In the genomic region with DNA sequence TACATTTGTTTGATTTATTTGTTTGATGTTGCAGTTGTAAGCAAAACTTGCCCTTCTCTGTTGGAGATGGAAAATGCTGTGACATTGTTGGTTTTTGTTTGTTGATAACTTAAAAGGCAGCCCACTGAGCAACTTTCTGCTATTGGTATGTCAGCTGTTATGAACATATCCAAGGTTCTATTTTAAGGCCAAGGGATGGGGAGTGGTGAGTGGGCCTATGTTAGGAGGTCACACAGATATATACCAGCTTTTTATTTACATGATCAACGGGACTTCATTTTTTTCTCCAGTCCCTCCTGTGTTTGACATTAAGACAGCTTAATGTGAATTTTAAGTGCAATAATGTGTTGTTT, we compare ENCODE assay signal across 12 cellular contexts. TPM values are rescaled to one million over a fixed set of nuclear protein-coding genes. Genes with fewer than 3 reads are reported as not detected.
A peak's percentile ranks its signal among the peaks of the same experiment; 100 is the strongest.
DNase-seq lines count a peak whose midpoint lies in the region; ATAC-seq and TF ChIP-seq lines count a peak whose summit lies in the region.
"Had no signal": no experiment of that assay in that cellular context is flagged by ENCODE, and none has a peak within 500 bp of the region (broad histone marks: within the 10 kb centered on the region; RNA-seq: fewer than 3 reads in every experiment).

No MANE protein-coding gene starts in this region.

- H3K27ac ChIP-seq in A673 (ENCODE audit: low read depth, low read length, poor library complexity, severe bottlenecking) = no peak overlapping the region

- H3K4me3 Mint-ChIP-seq in activated naive CD8-positive, alpha-beta T cell treated with anti-CD3 and anti-CD28 coated beads, Interleukin-2, amount 10 ng/mL, durations not matched to agents 7 days and 5 days = peak overlapping the region; percentile 35
- H3K4me3 Mint-ChIP-seq in glutamatergic neuron (ENCODE audit: unreplicated experiment) = peak overlapping the region; percentile 56
- H3K4me3 Mint-ChIP-seq: B cell had no signal

- no peak for DNase-seq in AG09309 (ENCODE audit: low read depth)
- DNase-seq in activated naive CD8-positive, alpha-beta T cell treated with anti-CD3 and anti-CD28 coated beads, Interleukin-2, amount 10 ng/mL, durations not matched to agents 7 days and 5 days = no peak
- DNase-seq in glutamatergic neuron = no peak
- DNase-seq in pons (ENCODE audit: low spot score) = peak; percentile 72
- no peak for DNase-seq in A673 (ENCODE audit: low spot score)
- DNase-seq in NCI-H446 (lab: John Stamatoyannopoulos, UW) = no peak
- DNase-seq: midbrain; stimulated activated CD4-positive, alpha-beta T cell treated with anti-CD3 and anti-CD28 coated beads, Interleukin-2, amount 100 ng/mL, for 24 hours had no signal

- peaks cover 38% of the 10 kb centered on the region for H3K4me1 ChIP-seq in A673 (ENCODE audit: insufficient read depth, low read length, poor library complexity, severe bottlenecking)

- no peaks in the 10 kb centered on the region for H3K9me3 Mint-ChIP-seq in activated naive CD8-positive, alpha-beta T cell treated with anti-CD3 and anti-CD28 coated beads, Interleukin-2, amount 10 ng/mL, durations not matched to agents 7 days and 5 days
- peaks cover 8% of the 10 kb centered on the region for H3K9me3 Mint-ChIP-seq in glutamatergic neuron (ENCODE audit: unreplicated experiment)
- H3K9me3 Mint-ChIP-seq: activated T-helper 2 cell treated with anti-CD3 and anti-CD28 coated beads, Interferon-gamma antibody, Interleukin-2, Interleukin-4, amounts not matched to agents 10 μg/mL and 5 μg/mL and 100 μg/mL, durations not matched to agents 14 hours and 24 hours and 36 hours had no signal

- TF ChIP-seq CTCF in AG09309 (IDR thresholded peaks at IDR 0.05; ENCODE audit: control insufficient read depth, insufficient read depth, low read depth, low read length, missing control alignments) = no peak
- TF ChIP-seq CTCF in glutamatergic neuron (IDR thresholded peaks at IDR 0.05; ENCODE audit: partially characterized antibody, unreplicated experiment) = no peak
- no peak for TF ChIP-seq CTCF in A673 (conservative IDR thresholded peaks at IDR 0.05; ENCODE audit: low read depth, low read length)

- peaks cover 2% of the 10 kb centered on the region for H3K36me3 Mint-ChIP-seq in activated naive CD8-positive, alpha-beta T cell treated with anti-CD3 and anti-CD28 coated beads, Interleukin-2, amount 10 ng/mL, durations not matched to agents 7 days and 5 days
- H3K36me3 Mint-ChIP-seq in glutamatergic neuron (ENCODE audit: unreplicated experiment) = no peaks in the 10 kb centered on the region

- peaks cover 33% of the 10 kb centered on the region for H3K4me1 Mint-ChIP-seq in activated naive CD8-positive, alpha-beta T cell treated with anti-CD3 and anti-CD28 coated beads, Interleukin-2, amount 10 ng/mL, durations not matched to agents 7 days and 5 days
- H3K4me1 Mint-ChIP-seq in glutamatergic neuron (ENCODE audit: low read depth, unreplicated experiment) = peaks cover 30% of the 10 kb centered on the region

- ATAC-seq in activated naive CD8-positive, alpha-beta T cell treated with anti-CD3 and anti-CD28 coated beads, Interleukin-2, amount 10 ng/mL, durations not matched to agents 7 days and 5 days (ENCODE audit: low read depth) = no peak
- ATAC-seq in esophagus mucosa = no peak
- ATAC-seq in GM21619 (IDR thresholded peaks at IDR 0.05; ENCODE audit: unreplicated experiment) = no peak

- H3K9me3 ChIP-seq in A673 (ENCODE audit: low read depth, low read length, poor library complexity, severe bottlenecking) = no peaks in the 10 kb centered on the region

- H3K27me3 Mint-ChIP-seq in activated naive CD8-positive, alpha-beta T cell treated with anti-CD3 and anti-CD28 coated beads, Interleukin-2, amount 10 ng/mL, durations not matched to agents 7 days and 5 days = peaks cover 2% of the 10 kb centered on the region
- H3K27me3 Mint-ChIP-seq in glutamatergic neuron (ENCODE audit: unreplicated experiment) = peaks cover 6% of the 10 kb centered on the region
- H3K27me3 Mint-ChIP-seq: B cell had no signal

- CTCF ChIA-PET in A673 (lab: Charles Lee) = no interaction called here

- H3K4me3 ChIP-seq in AG09309 (ENCODE audit: control insufficient read depth, low read depth, low read length) (peak overlapping the region; percentile 8), A673 (ENCODE audit: low read depth, low read length, poor library complexity, severe bottlenecking) (no peak overlapping the region)

- BruUV-seq in A673 (replicated peaks; lab: Mats Ljungman, UMichigan) = no TSS peak

- no peaks in the 10 kb centered on the region for H3K36me3 ChIP-seq in A673 (ENCODE audit: insufficient read depth, low read length, poor library complexity, severe bottlenecking)

- H3K27ac Mint-ChIP-seq in activated naive CD8-positive, alpha-beta T cell treated with anti-CD3 and anti-CD28 coated beads, Interleukin-2, amount 10 ng/mL, durations not matched to agents 7 days and 5 days = no peak overlapping the region
- no peak overlapping the region for H3K27ac Mint-ChIP-seq in glutamatergic neuron (ENCODE audit: unreplicated experiment)
- H3K27ac Mint-ChIP-seq: activated T-helper 2 cell treated with anti-CD3 and anti-CD28 coated beads, Interferon-gamma antibody, Interleukin-2, Interleukin-4, amounts not matched to agents 10 μg/mL and 5 μg/mL and 100 μg/mL, durations not matched to agents 14 hours and 24 hours and 36 hours; B cell had no signal

- intact Hi-C loops in A673 (cut with micrococcal nuclease; ENCODE audit: unreplicated experiment) = loop anchor here (10.0 kb wide), 3 partner anchors 165 to 1815 kb away; no protein-coding TSS in a partner anchor

- POLR2A ChIA-PET in activated naive CD8-positive, alpha-beta T cell treated with anti-CD3 and anti-CD28 coated beads, Interleukin-2, amount 10 ng/mL, durations not matched to agents 7 days and 5 days (lab: Charles Lee) = no interaction called here
- POLR2A ChIA-PET in A673 (lab: Charles Lee; ENCODE audit: low non-redundant PET) = no interaction called here

- no peaks in the 10 kb centered on the region for H3K27me3 ChIP-seq in A673 (replicated peaks; ENCODE audit: insufficient read depth, low read depth, low read length, poor library complexity)

RNA-seq across cellular contexts. Expression of a gene that starts 5.8 kb away (rescaled TPM):
- 10 to 100 TPM; 70.9 TPM for total RNA-seq in activated naive CD8-positive, alpha-beta T cell treated with anti-CD3 and anti-CD28 coated beads, Interleukin-2, amount 10 ng/mL, durations not matched to agents 7 days and 5 days
- total RNA-seq in glutamatergic neuron (ENCODE audit: unreplicated experiment) (50.5 TPM), A673 (2021) (128 and 131 TPM in 2 replicates), esophagus mucosa (39.6 TPM)
